ENCODE assay signal across 1 cellular context in genomic region chr12:23556661-23557060, GRCh38.
TF ChIP-seq lines count a peak whose summit lies in the region.

No MANE protein-coding gene starts in this region.

TF ChIP-seq in K562, 482 proteins besides CTCF, POLR2A, EP300 and RAD21 (continued from another document):
- TF ChIP-seq RNF219 (CRISPR knock-in tag; IDR thresholded peaks at IDR 0.05) = no peak
- no peak for TF ChIP-seq PCBP1 (IDR thresholded peaks at IDR 0.05; ENCODE audit: low read depth, low read length, poor library complexity, severe bottlenecking)
- peak in 1 of 2 experiments; percentile 32; a peak in 1 of 3 replicates for TF ChIP-seq CBX3 (IDR thresholded peaks at IDR 0.05; ENCODE audit: borderline replicate concordance in 1 of 2, low read length in 2 of 2)
- no peak for TF ChIP-seq ZBED1 (IDR thresholded peaks at IDR 0.05)
- peak in 1 of 2 experiments; percentile 43 for TF ChIP-seq AFF1 (IDR thresholded peaks at IDR 0.05; ENCODE audit: low read depth in 1 of 2, partially characterized antibody in 2 of 2)
- 0 out of 2 replicates have a peak, but pooled peaks have one; percentile 30 for TF ChIP-seq GATAD2A (IDR thresholded peaks at IDR 0.05)
- TF ChIP-seq JUND (IDR thresholded peaks at IDR 0.05; ENCODE audit: borderline replicate concordance, low read depth, low read length) = peak; percentile 37; the same call in 1 of the 2 replicates
- TF ChIP-seq JUND (tag; IDR thresholded peaks at IDR 0.05; ENCODE audit: borderline replicate concordance, low read depth, low read length) = no peak; the same call in 2 of the 3 replicates
- 0 out of 2 replicates have a peak, but pooled peaks have one; percentile 8 for TF ChIP-seq NFE2 (IDR thresholded peaks at IDR 0.05; ENCODE audit: low read depth)
- peak; percentile 19; the same call in 1 of the 2 replicates for TF ChIP-seq NCOR1 (IDR thresholded peaks at IDR 0.05)
- peak; percentile 54; the same call in 1 of the 2 replicates for TF ChIP-seq BACH1 (tag; IDR thresholded peaks at IDR 0.05)
- TF ChIP-seq BRD9 (IDR thresholded peaks at IDR 0.05; ENCODE audit: low read depth, partially characterized antibody) = peak; percentile 59
- no peak for TF ChIP-seq TGIF2 (CRISPR knock-in tag; IDR thresholded peaks at IDR 0.05)
- peak; percentile 68 for TF ChIP-seq CBFA2T3 (IDR thresholded peaks at IDR 0.05)
- peak; percentile 49 for TF ChIP-seq SMARCA4 (IDR thresholded peaks at IDR 0.05)
- peak; percentile 38; the same call in 1 of the 2 replicates for TF ChIP-seq CTBP1 (IDR thresholded peaks at IDR 0.05; ENCODE audit: borderline replicate concordance)
- no peak for TF ChIP-seq ILK (tag; IDR thresholded peaks at IDR 0.05; ENCODE audit: borderline replicate concordance, low read depth)
- no peak for TF ChIP-seq HMG20B (CRISPR knock-in tag; IDR thresholded peaks at IDR 0.05)
- no peak for TF ChIP-seq BRCA1 (IDR thresholded peaks at IDR 0.05)
- TF ChIP-seq BRCA1 (CRISPR knock-in tag; IDR thresholded peaks at IDR 0.05) = no peak
- 0 out of 2 replicates have a peak, but pooled peaks have one; percentile 18 for TF ChIP-seq NFIC (IDR thresholded peaks at IDR 0.05)
- peak; percentile 65 for TF ChIP-seq ARID1B (IDR thresholded peaks at IDR 0.05)
- TF ChIP-seq HNRNPK (IDR thresholded peaks at IDR 0.05; ENCODE audit: low read depth, low read length, poor library complexity, severe bottlenecking) = no peak
- peak; percentile 43; the same call in 1 of the 2 replicates for TF ChIP-seq SOX6 (IDR thresholded peaks at IDR 0.05)
- no peak for TF ChIP-seq CCNT2 (IDR thresholded peaks at IDR 0.05; ENCODE audit: borderline replicate concordance, extremely low read depth, insufficient read length, low read depth, low read length)
- 0 out of 2 replicates have a peak, but pooled peaks have one; percentile 50 for TF ChIP-seq DPF2 (IDR thresholded peaks at IDR 0.05)
- peak; percentile 39 for TF ChIP-seq CBFA2T2 (conservative IDR thresholded peaks at IDR 0.05)
- peak in 1 of 2 experiments; percentile 67; a peak in 1 of 4 replicates for TF ChIP-seq RCOR1 (IDR thresholded peaks at IDR 0.05; ENCODE audit: borderline replicate concordance in 1 of 2, low read depth in 2 of 2, low read length in 2 of 2)
- 0 out of 4 replicates have a peak, but pooled peaks of 1 of the 2 experiments have one; percentile 11 for TF ChIP-seq MAZ (CRISPR knock-in tag; conservative IDR thresholded peaks at IDR 0.05 in 1 of 2, IDR thresholded peaks at IDR 0.05 in 1 of 2)
- TF ChIP-seq ZBTB5 (IDR thresholded peaks at IDR 0.05) = no peak
- TF ChIP-seq KLF13 (tag; IDR thresholded peaks at IDR 0.05; ENCODE audit: borderline replicate concordance, low read depth) = no peak
- TF ChIP-seq ZNF512 (tag; IDR thresholded peaks at IDR 0.05) = no peak
- peak; percentile 86; the same call in 1 of the 2 replicates for TF ChIP-seq DMBX1 (CRISPR knock-in tag; IDR thresholded peaks at IDR 0.05; ENCODE audit: borderline replicate concordance)
- TF ChIP-seq HBP1 (CRISPR knock-in tag; IDR thresholded peaks at IDR 0.05) = no peak
- 0 out of 4 replicates have a peak, but pooled peaks of 1 of the 2 experiments have one; percentile 11 for TF ChIP-seq NRF1 (conservative IDR thresholded peaks at IDR 0.05 in 1 of 2, IDR thresholded peaks at IDR 0.05 in 1 of 2)
- peak; percentile 68 for TF ChIP-seq MYC (IDR thresholded peaks at IDR 0.05; ENCODE audit: low read depth, low read length)
- TF ChIP-seq MYC (CRISPR knock-in tag; IDR thresholded peaks at IDR 0.05; ENCODE audit: borderline replicate concordance, low read depth) = no peak
- 0 out of 2 replicates have a peak, but pooled peaks have one; percentile 32 for TF ChIP-seq NFRKB (IDR thresholded peaks at IDR 0.05; ENCODE audit: low read depth)
- no peak for TF ChIP-seq MNT (conservative IDR thresholded peaks at IDR 0.05)
- TF ChIP-seq KDM1A (IDR thresholded peaks at IDR 0.05) = peak; percentile 23 to 44; a peak in 1 of 4 replicates
- TF ChIP-seq CXXC5 (CRISPR knock-in tag; IDR thresholded peaks at IDR 0.05) = peak; percentile 45; the same call in 1 of the 2 replicates
- TF ChIP-seq E2F6 (IDR thresholded peaks at IDR 0.05; ENCODE audit: borderline replicate concordance in 1 of 2, extremely low read depth in 1 of 2, insufficient read depth in 1 of 2, insufficient read length in 1 of 2, low read depth in 1 of 2, low read length in 1 of 2, poor library complexity in 1 of 2, severe bottlenecking in 1 of 2) = peak in 1 of 2 experiments; percentile 17
- TF ChIP-seq MTA3 (IDR thresholded peaks at IDR 0.05; ENCODE audit: borderline replicate concordance) = 0 out of 2 replicates have a peak, but pooled peaks have one; percentile 48
- peak; percentile 8 for TF ChIP-seq TAF9B (IDR thresholded peaks at IDR 0.05; ENCODE audit: partially characterized antibody)
- TF ChIP-seq HDAC1 (IDR thresholded peaks at IDR 0.05) = 0 out of 4 replicates have a peak, but pooled peaks of 1 of the 2 experiments have one; percentile 30
- peak; percentile 88 for TF ChIP-seq MEIS2 (IDR thresholded peaks at IDR 0.05; ENCODE audit: partially characterized antibody)
